Comparison of ENCODE assay signal across 18 cellular contexts in genomic region chr1:85608851-85609250, GRCh38. TPM values are rescaled to one million over a fixed set of nuclear protein-coding genes. Genes with fewer than 3 reads are reported as not detected.
"Had no signal": no experiment of that assay in that cellular context is flagged by ENCODE, and none has a peak within 500 bp of the region (broad histone marks: within the 10 kb centered on the region; RNA-seq: fewer than 3 reads in every experiment).

No MANE protein-coding gene starts in this region.

- H3K27ac Mint-ChIP-seq: activated T-helper 2 cell treated with anti-CD3 and anti-CD28 coated beads, Interferon-gamma antibody, Interleukin-2, Interleukin-4, amounts not matched to agents 10 μg/mL and 5 μg/mL and 100 μg/mL, durations not matched to agents 14 hours and 24 hours and 36 hours; T-helper 1 cell treated with Interleukin-12 subunit alpha and Interleukin-12 subunit beta and Interleukin-4 antibody, amounts not matched to agents 30 μg/mL and 1 μg/mL, for 36 hours had no signal

- H3K27me3 ChIP-seq: dorsolateral prefrontal cortex, foreskin keratinocyte, upper lobe of right lung had no signal

- H3K9me3 ChIP-seq: mucosa of descending colon, psoas muscle, upper lobe of right lung had no signal

- H3K4me3 Mint-ChIP-seq: nephron; T-helper 1 cell treated with Interleukin-12 subunit alpha and Interleukin-12 subunit beta and Interleukin-4 antibody, amounts not matched to agents 30 μg/mL and 1 μg/mL, for 36 hours had no signal

- H3K36me3 ChIP-seq: upper lobe of right lung had no signal

- H3K4me3 ChIP-seq: dorsolateral prefrontal cortex, mucosa of descending colon, psoas muscle, upper lobe of right lung had no signal

- H3K27ac ChIP-seq: dorsolateral prefrontal cortex, foreskin keratinocyte, psoas muscle, upper lobe of right lung had no signal

- DNase-seq: activated CD4-positive, alpha-beta T cell treated with anti-CD3 and anti-CD28 coated beads, Interleukin-2, amount 50 U/mL, for 1 hour; activated naive CD4-positive, alpha-beta T cell treated with anti-CD3 and anti-CD28 coated beads, Interleukin-2, amount 50 U/mL, for 16 hours; amygdala; dorsolateral prefrontal cortex; foreskin keratinocyte; head of caudate nucleus; mammary epithelial cell; mucosa of descending colon; occipital lobe; psoas muscle; stimulated activated CD4-positive, alpha-beta T cell treated with anti-CD3 and anti-CD28 coated beads, Interleukin-12 subunit alpha, Interleukin-12 subunit beta, amount 100 ng/mL, for 4 hours; stimulated activated CD4-positive, alpha-beta T cell treated with anti-CD3 and anti-CD28 coated beads, Interleukin-2, amount 100 ng/mL, for 48 hours; stimulated activated naive CD8-positive, alpha-beta T cell treated with anti-CD3 and anti-CD28 coated beads, Interleukin-15, Interleukin-2, amounts not matched to agents 100 U/mL and 50 U/mL, for 24 hours; upper lobe of right lung had no signal

- H3K9me3 Mint-ChIP-seq: activated T-helper 2 cell treated with anti-CD3 and anti-CD28 coated beads, Interferon-gamma antibody, Interleukin-2, Interleukin-4, amounts not matched to agents 10 μg/mL and 5 μg/mL and 100 μg/mL, durations not matched to agents 14 hours and 24 hours and 36 hours; nephron; T-helper 1 cell treated with Interleukin-12 subunit alpha and Interleukin-12 subunit beta and Interleukin-4 antibody, amounts not matched to agents 30 μg/mL and 1 μg/mL, for 36 hours had no signal

RNA-seq across cellular contexts. Expression of gene CCN1, which starts 28.3 kb away (rescaled TPM):
- total RNA-seq: activated CD8-positive, alpha-beta memory T cell treated with anti-CD3 and anti-CD28 coated beads for 36 hours had no signal
